8 cellular contexts compared by ENCODE assay signal in genomic region chr16:83953796-83954576, GRCh38. TPM values are rescaled to one million over a fixed set of nuclear protein-coding genes. Genes with fewer than 3 reads are reported as not detected.
DNase-seq lines count a peak whose midpoint lies in the region; ATAC-seq and TF ChIP-seq lines count a peak whose summit lies in the region.

No MANE protein-coding gene starts in this region.

- peak in 1 of 2 donors; percentile 9 for TF ChIP-seq POLR2A in adrenal gland (IDR thresholded peaks at IDR 0.05)

- intact Hi-C loops in adrenal gland (cut with DNase I), result no loop called here

- H3K4me1 ChIP-seq in adrenal gland (replicated peaks in 1 of 2) (peaks cover 24 to 41% of the 10 kb centered on the region in 2 donors), subcutaneous abdominal adipose tissue (ENCODE audit: control insufficient read depth in 5 of 5, insufficient read depth in 5 of 5, low read length in 5 of 5) (peaks cover 9 to 58% (median 47%) of the 10 kb centered on the region in 5 donors)

- H3K9ac ChIP-seq in subcutaneous abdominal adipose tissue (ENCODE audit: low read length in 5 of 5), result peak overlapping the region; percentile 10 to 94 (median 84)

- H3K4me3 ChIP-seq in adrenal gland, result peak overlapping the region in 2 of 4 donors; percentile 42 to 59
- H3K4me3 ChIP-seq in kidney epithelial cell (ENCODE audit: low read depth, low read length), result peak overlapping the region; percentile 49
- peak overlapping the region; percentile 60 to 82 (median 72) for H3K4me3 ChIP-seq in subcutaneous abdominal adipose tissue (ENCODE audit: low read depth in 1 of 5, low read length in 5 of 5)

- WGBS in adrenal gland, 4 donors, result 9 to 17% (median 12%) methylated on average over 8 to 19 of the region's 19 CpGs

- H3K27me3 ChIP-seq in adrenal gland (no peaks in the 10 kb centered on the region), kidney epithelial cell (ENCODE audit: control insufficient read depth, insufficient read depth, low read length) (no peaks in the 10 kb centered on the region), subcutaneous abdominal adipose tissue (ENCODE audit: control insufficient read depth in 5 of 5, insufficient read depth in 4 of 5, low read length in 5 of 5) (no peaks in the 10 kb centered on the region)

- TF ChIP-seq CTCF in 22Rv1 (IDR thresholded peaks at IDR 0.05) (peak; percentile 85), adrenal gland (IDR thresholded peaks at IDR 0.05) (peak in 5 of 6 experiments; percentile 29 to 48 (median 34)), kidney epithelial cell (IDR thresholded peaks at IDR 0.05; ENCODE audit: insufficient read depth, low read length, poor library complexity, severe bottlenecking) (peak; percentile 72)

- in situ Hi-C loops in G401 (cut with HindIII; ENCODE audit: low sequenced_read_pairs), result no loop called here

- ATAC-seq in GM18520 (IDR thresholded peaks at IDR 0.05; ENCODE audit: unreplicated experiment), result no peak

- H3K27ac ChIP-seq in 22Rv1 (peak overlapping the region; percentile 81), adrenal gland (peak overlapping the region; percentile 93 to 99 (median 97)), subcutaneous abdominal adipose tissue (ENCODE audit: low read depth, low read length) (peak overlapping the region; percentile 92)

- no peaks in the 10 kb centered on the region for H3K9me3 ChIP-seq in adrenal gland (replicated peaks in 1 of 3)
- peaks cover 0 to 4% (median 2%) of the 10 kb centered on the region in 5 donors for H3K9me3 ChIP-seq in subcutaneous abdominal adipose tissue (ENCODE audit: control insufficient read depth in 5 of 5, low read length in 5 of 5)

- DNase-seq in G401 (ENCODE audit: low spot score) (peak; percentile 37), NAMALWA (ENCODE audit: low spot score) (peak; percentile 69), adrenal gland (peak in 1 of 7 donors; percentile 40), kidney epithelial cell (ENCODE audit: low read depth) (peak; percentile 29), hippocampal formation (lab: John Stamatoyannopoulos, UW) (no peak)

- H3K36me3 ChIP-seq in adrenal gland (replicated peaks in 1 of 2) (peaks cover 0 to 3% of the 10 kb centered on the region in 2 donors), kidney epithelial cell (ENCODE audit: control insufficient read depth, insufficient read depth, low read length) (peaks cover 1% of the 10 kb centered on the region), subcutaneous abdominal adipose tissue (ENCODE audit: control insufficient read depth in 5 of 5, insufficient read depth in 5 of 5, low read length in 5 of 5) (peaks cover 0 to 14% (median 4%) of the 10 kb centered on the region in 5 donors)

RNA-seq across cellular contexts. Expression of gene OSGIN1, which starts 0.9 kb away (rescaled TPM):
- 11.0 and 14.5 TPM in 2 replicates for total RNA-seq in G401 (2014; rRNA removed; shearing (Covaris generic))
- 10 to 100 TPM; 16.1 to 64.9 (median 19.3) TPM for total RNA-seq in adrenal gland
- 10 to 100 TPM; 16.9 to 39.7 (median 18.5) TPM for polyA plus RNA-seq in adrenal gland
- total RNA-seq in kidney epithelial cell, result 4.4 and 8.0 TPM in 2 replicates

RNA-seq across cellular contexts. Expression of gene NECAB2, which starts 14.1 kb away (rescaled TPM):
- 7.4 and 9.2 TPM in 2 replicates for total RNA-seq in G401 (2014; rRNA removed; shearing (Covaris generic))
- total RNA-seq in adrenal gland, result under 1 TPM in 5 of 8 donors, not detected in 3; 0.14 to 0.55 (median 0.32) TPM
- 1 to 10 TPM in 2 of 3 donors, under 1 TPM in 1; 0.22 to 1.9 (median 1.7) TPM for polyA plus RNA-seq in adrenal gland
- total RNA-seq in kidney epithelial cell, result not detected in 2 replicates

RNA-seq across cellular contexts. Expression of gene MLYCD, which starts 55.1 kb away (rescaled TPM):
- 2.8 and 3.6 TPM in 2 replicates for total RNA-seq in G401 (2014; rRNA removed; shearing (Covaris generic))
- total RNA-seq in adrenal gland, result 10 to 100 TPM in 6 of 8 donors, 1 to 10 TPM in 2; 8.0 to 16.6 (median 11.3) TPM
- polyA plus RNA-seq in adrenal gland, result 1 to 10 TPM; 3.9 to 5.4 (median 4.2) TPM
- 3.4 and 3.5 TPM in 2 replicates for total RNA-seq in kidney epithelial cell

Comparison
In these comparisons a context has a peak if more than half of its experiments do, and no peak if none do; other contexts are left out.
1. CTCF ChIP-seq: peak in every context shown above with its lines; median percentile 85 in 22Rv1; 72 in kidney epithelial cell; 34 in adrenal gland.
2. DNase-seq: peak in G401 (single experiment), NAMALWA (single experiment) and kidney epithelial cell (single experiment); none in hippocampal formation (0 of 2).
3. Peak in every context shown above with its lines, with median percentiles within 50 percentile points of each other: H3K27ac ChIP-seq.